In the genomic region with DNA sequence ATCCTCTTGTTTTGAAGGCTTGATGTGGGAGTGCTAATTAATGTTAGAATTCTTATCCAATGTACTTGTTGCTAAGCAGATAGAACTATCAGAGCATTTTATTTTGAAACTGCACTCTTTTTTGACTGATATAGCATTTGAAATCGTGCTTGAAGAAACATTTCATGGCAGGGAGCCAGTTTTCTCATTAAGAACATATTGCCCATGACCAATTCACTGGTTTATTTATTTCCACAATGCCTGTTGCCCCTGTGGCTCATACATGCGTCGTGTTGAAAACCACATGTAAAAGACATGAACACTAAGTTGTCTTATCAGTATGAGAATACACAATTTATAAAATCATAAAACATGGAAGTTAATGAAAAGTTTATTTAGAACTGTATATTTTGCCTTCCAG, we compare ENCODE assay signal across 23 cellular contexts.
"Had no signal": no experiment of that assay in that cellular context is flagged by ENCODE, and none has a peak within 500 bp of the region (broad histone marks: within the 10 kb centered on the region; RNA-seq: fewer than 3 reads in every experiment).

No MANE protein-coding gene starts in this region.

- DNase-seq: activated CD4-positive, alpha-beta T cell treated with anti-CD3 and anti-CD28 coated beads, Interleukin-2, amount 10 ng/mL, durations not matched to agents 7 days and 5 days; activated CD4-positive, CD25-positive, alpha-beta regulatory T cell treated with anti-CD3 and anti-CD28 coated beads, Interleukin-2, amount 50 U/mL, for 72 hours; activated CD8-positive, alpha-beta T cell treated with anti-CD3 and anti-CD28 coated beads for 36 hours; activated gamma-delta T cell treated with Interleukin-2 at 50 U/mL for 16 hours; brain microvascular endothelial cell; caudate nucleus; effector memory CD8-positive, alpha-beta T cell; gastrocnemius medialis; hippocampal formation; kidney glomerular epithelial cell; left ventricle myocardium inferior; midbrain; retina; sigmoid colon; stimulated activated CD4-positive, alpha-beta T cell treated with anti-CD3 and anti-CD28 coated beads, Interleukin-2, amount 100 ng/mL, for 48 hours; stimulated activated CD8-positive, alpha-beta memory T cell treated with anti-CD3 and anti-CD28 coated beads, Interleukin-4, amount 100 ng/mL, for 48 hours; stimulated activated naive B cell treated with anti-CD40 and anti-IgM and Interleukin-4, amounts not matched to agents 10 μg/mL and 1 μg/mL and 100 μg/mL, for 72 hours; trophoblast cell; uterus; WERI-Rb-1 had no signal

- H3K4me3 ChIP-seq: ascending aorta, esophagus muscularis mucosa, gastrocnemius medialis, left ventricle myocardium inferior, sigmoid colon, uterus had no signal

- H3K27ac ChIP-seq: ascending aorta, brain microvascular endothelial cell, esophagus muscularis mucosa, gastrocnemius medialis, left ventricle myocardium inferior, sigmoid colon, uterus, WERI-Rb-1 had no signal

- H3K9me3 ChIP-seq: ascending aorta, esophagus muscularis mucosa, gastrocnemius medialis, sigmoid colon, uterus had no signal

- H3K36me3 ChIP-seq: ascending aorta, brain microvascular endothelial cell, esophagus muscularis mucosa, gastrocnemius medialis, left ventricle myocardium inferior, sigmoid colon, uterus, WERI-Rb-1 had no signal

- ATAC-seq: activated CD8-positive, alpha-beta T cell treated with anti-CD3 and anti-CD28 coated beads for 36 hours; effector memory CD8-positive, alpha-beta T cell; gastrocnemius medialis; natural killer cell treated with Interleukin-12 subunit alpha and Interleukin-12 subunit beta and Interleukin-15 and Interleukin-18, amount 100 ng/mL, for 72 hours; stimulated activated naive B cell treated with anti-CD40 and anti-IgM and Interleukin-4, amounts not matched to agents 10 μg/mL and 1 μg/mL and 100 μg/mL, for 72 hours had no signal
